Comparison of ENCODE assay signal across 10 cellular contexts in the genomic region with DNA sequence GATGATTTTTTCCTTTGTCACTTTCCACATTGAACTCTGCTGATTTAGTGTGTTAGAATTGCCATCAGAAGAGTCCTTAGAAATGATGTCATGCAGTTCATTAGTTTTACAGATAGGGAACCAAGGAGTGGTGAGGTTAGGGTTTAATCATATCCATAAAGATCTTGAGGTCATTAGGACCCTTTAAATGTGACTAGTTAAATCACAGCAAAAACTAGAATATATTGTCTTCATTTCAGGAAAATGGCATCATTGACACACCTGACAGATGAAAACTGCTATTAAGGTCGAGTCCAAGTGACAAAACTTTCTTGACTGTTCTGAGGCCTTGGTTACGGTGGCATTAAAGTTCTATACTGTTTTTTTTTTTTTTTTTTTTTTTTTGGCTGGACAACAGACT. TPM values are rescaled to one million over a fixed set of nuclear protein-coding genes. Genes with fewer than 3 reads are reported as not detected.
DNase-seq lines count a peak whose midpoint lies in the region; ATAC-seq lines count a peak whose summit lies in the region.
"Had no signal": no experiment of that assay in that cellular context is flagged by ENCODE, and none has a peak within 500 bp of the region (broad histone marks: within the 10 kb centered on the region; RNA-seq: fewer than 3 reads in every experiment).

No MANE protein-coding gene starts in this region.

- peak; percentile 24 to 52 for ATAC-seq in activated T-cell treated with anti-CD3 and anti-CD28 coated beads, Interleukin-2, amount 50 U/mL, for 72 hours (replicated peaks in 1 of 2)
- no peak for ATAC-seq in activated T-cell treated with anti-CD3 and anti-CD28 coated beads, Interleukin-2, amount 50 U/mL, for 4 hours
- ATAC-seq in T-helper 17 cell (no peak), HG03520 (IDR thresholded peaks at IDR 0.05; ENCODE audit: unreplicated experiment) (no peak)
- ATAC-seq: left colon had no signal

- H3K27ac ChIP-seq in iPS-20b (ENCODE audit: low read length) (no peak overlapping the region), substantia nigra (ENCODE audit: low read depth, low read length, poor library complexity, severe bottlenecking) (peak overlapping the region; percentile 11)

- peak overlapping the region; percentile 6; the same call in 1 of the 2 replicates for H3K9ac ChIP-seq in iPS-20b (ENCODE audit: low read depth, low read length)

- H3K36me3 Mint-ChIP-seq in activated T-cell treated with anti-CD3 and anti-CD28 coated beads, Interleukin-2, amount 50 U/mL, for 72 hours (ENCODE audit: insufficient read depth in 2 of 2): peaks cover 2 to 5% of the 10 kb centered on the region in 2 donors
- peaks cover 26% of the 10 kb centered on the region for H3K36me3 Mint-ChIP-seq in activated T-cell treated with anti-CD3 and anti-CD28 coated beads, Interleukin-2, amount 50 U/mL, for 4 hours (ENCODE audit: insufficient read depth)
- no peaks in the 10 kb centered on the region for H3K36me3 Mint-ChIP-seq in T-helper 17 cell (ENCODE audit: low read depth)

- peak overlapping the region; percentile 89 for H3K27ac Mint-ChIP-seq in activated T-cell treated with anti-CD3 and anti-CD28 coated beads, Interleukin-2, amount 50 U/mL, for 72 hours
- H3K27ac Mint-ChIP-seq in T-helper 17 cell: peak overlapping the region; percentile 94
- H3K27ac Mint-ChIP-seq: type B pancreatic cell had no signal

- no peaks in the 10 kb centered on the region for H3K36me3 ChIP-seq in iPS-20b (ENCODE audit: insufficient read depth, low read depth, low read length)

- DNase-seq in activated T-cell treated with anti-CD3 and anti-CD28 coated beads, Interleukin-2, amount 50 U/mL, for 72 hours: no peak
- no peak for DNase-seq in activated T-cell treated with anti-CD3 and anti-CD28 coated beads, Interleukin-2, amount 50 U/mL, for 4 hours
- DNase-seq in T-helper 17 cell: no peak
- no peak for DNase-seq in substantia nigra (lab: John Stamatoyannopoulos, UW)
- DNase-seq in activated CD8-positive, alpha-beta memory T cell treated with anti-CD3 and anti-CD28 coated beads, Interleukin-2, amount 50 U/mL, for 4 hours: no peak
- DNase-seq in SHP77 (lab: John Stamatoyannopoulos, UW): no peak
- DNase-seq: left colon had no signal

- peak overlapping the region; percentile 5 to 61 for H3K4me3 Mint-ChIP-seq in activated T-cell treated with anti-CD3 and anti-CD28 coated beads, Interleukin-2, amount 50 U/mL, for 72 hours
- no peak overlapping the region for H3K4me3 Mint-ChIP-seq in activated T-cell treated with anti-CD3 and anti-CD28 coated beads, Interleukin-2, amount 50 U/mL, for 4 hours
- peak overlapping the region; percentile 21 for H3K4me3 Mint-ChIP-seq in T-helper 17 cell
- H3K4me3 Mint-ChIP-seq: type B pancreatic cell had no signal

- no peak overlapping the region for H3K4me3 ChIP-seq in iPS-20b (ENCODE audit: low read length)

- H3K4me1 Mint-ChIP-seq in activated T-cell treated with anti-CD3 and anti-CD28 coated beads, Interleukin-2, amount 50 U/mL, for 72 hours (ENCODE audit: low read depth): peaks cover 96% of the 10 kb centered on the region
- peaks cover 83% of the 10 kb centered on the region for H3K4me1 Mint-ChIP-seq in activated T-cell treated with anti-CD3 and anti-CD28 coated beads, Interleukin-2, amount 50 U/mL, for 4 hours (ENCODE audit: low read depth)
- peaks cover 60% of the 10 kb centered on the region for H3K4me1 Mint-ChIP-seq in T-helper 17 cell

- H3K9me3 ChIP-seq in T-helper 17 cell (ENCODE audit: control insufficient read depth, low read length, poor library complexity, severe bottlenecking) (no peaks in the 10 kb centered on the region), iPS-20b (ENCODE audit: insufficient read depth, low read depth, low read length) (no peaks in the 10 kb centered on the region)

- no peaks in the 10 kb centered on the region for H3K9me3 Mint-ChIP-seq in activated T-cell treated with anti-CD3 and anti-CD28 coated beads, Interleukin-2, amount 50 U/mL, for 72 hours
- H3K9me3 Mint-ChIP-seq in activated T-cell treated with anti-CD3 and anti-CD28 coated beads, Interleukin-2, amount 50 U/mL, for 4 hours: no peaks in the 10 kb centered on the region
- H3K9me3 Mint-ChIP-seq: type B pancreatic cell had no signal

- no peaks in the 10 kb centered on the region for H3K27me3 Mint-ChIP-seq in activated T-cell treated with anti-CD3 and anti-CD28 coated beads, Interleukin-2, amount 50 U/mL, for 72 hours (ENCODE audit: low read depth)
- no peaks in the 10 kb centered on the region for H3K27me3 Mint-ChIP-seq in activated T-cell treated with anti-CD3 and anti-CD28 coated beads, Interleukin-2, amount 50 U/mL, for 4 hours (ENCODE audit: low read depth)
- H3K27me3 Mint-ChIP-seq in T-helper 17 cell: no peaks in the 10 kb centered on the region
- H3K27me3 Mint-ChIP-seq: type B pancreatic cell had no signal

- H3K27me3 ChIP-seq in iPS-20b (ENCODE audit: insufficient read depth, low read length): no peaks in the 10 kb centered on the region

- H3K4me1 ChIP-seq in iPS-20b (ENCODE audit: insufficient read depth, low read length): peaks cover 18% of the 10 kb centered on the region

RNA-seq across cellular contexts. Expression of gene MBNL1, which starts 50.5 kb away (rescaled TPM):
- 100 to 1,000 TPM; 299 to 323 TPM for total RNA-seq in activated T-cell treated with anti-CD3 and anti-CD28 coated beads, Interleukin-2, amount 50 U/mL, for 72 hours
- 100 to 1,000 TPM; 343 to 376 (median 347) TPM for total RNA-seq in activated T-cell treated with anti-CD3 and anti-CD28 coated beads, Interleukin-2, amount 50 U/mL, for 4 hours
- 100 to 1,000 TPM; 641 to 725 TPM for total RNA-seq in T-helper 17 cell

Comparison
In these comparisons a context has a peak if more than half of its experiments do, and no peak if none do; other contexts are left out.
1. ATAC-seq: peak in activated T-cell treated with anti-CD3 and anti-CD28 coated beads, Interleukin-2, amount 50 U/mL, for 72 hours (2 of 2); none in activated T-cell treated with anti-CD3 and anti-CD28 coated beads, Interleukin-2, amount 50 U/mL, for 4 hours (0 of 2), T-helper 17 cell (single experiment) and HG03520 (single experiment).